In the genomic region with DNA sequence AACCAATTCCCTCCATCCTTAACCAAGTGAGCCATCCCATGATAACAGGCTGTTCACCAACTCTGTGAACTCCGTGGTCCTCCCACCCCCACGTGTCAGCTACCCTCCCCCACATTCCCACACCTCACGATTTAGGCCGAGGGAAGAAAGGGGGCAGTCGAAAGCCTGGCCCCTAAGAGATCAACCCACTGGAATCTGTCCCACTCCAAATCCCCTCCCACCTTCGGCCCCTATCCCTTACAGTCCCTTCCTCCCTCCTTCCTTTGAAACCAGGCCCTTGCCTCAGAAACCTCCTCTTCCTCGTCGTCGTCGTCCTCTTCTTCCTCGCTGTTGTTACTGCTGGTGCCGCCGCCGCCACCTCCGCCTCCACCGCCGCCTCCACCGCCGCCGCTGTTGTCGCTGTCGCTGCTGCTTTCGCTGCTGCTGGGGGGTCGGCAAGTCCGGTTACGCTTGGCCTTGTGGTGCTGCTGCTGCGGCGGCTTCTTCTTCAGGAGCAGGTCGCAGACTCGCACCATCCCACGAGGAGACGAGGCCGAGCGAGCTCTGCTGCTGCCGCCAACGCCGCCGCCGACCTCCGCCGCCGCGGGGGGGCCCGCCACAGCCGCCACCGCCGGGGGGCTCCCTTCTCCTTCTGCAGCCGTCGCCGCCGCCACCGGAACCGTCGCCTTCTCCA, we compare ENCODE assay signal across 8 cellular contexts. TPM values are rescaled to one million over a fixed set of nuclear protein-coding genes. Genes with fewer than 3 reads are reported as not detected.
DNase-seq lines count a peak whose midpoint lies in the region; ATAC-seq and TF ChIP-seq lines count a peak whose summit lies in the region.

No MANE protein-coding gene starts in this region.

- peak overlapping the region; percentile 95 for H3K27ac Mint-ChIP-seq in type B pancreatic cell

- H3K27me3 ChIP-seq in SU-DHL-6 (ENCODE audit: low read length): no peaks in the 10 kb centered on the region
- no peaks in the 10 kb centered on the region for H3K27me3 ChIP-seq in ectodermal cell (ENCODE audit: control insufficient read depth, insufficient read depth, low read length, poor library complexity, severe bottlenecking)

- H3K4me3 ChIP-seq in SU-DHL-6 (ENCODE audit: insufficient read depth, low read length, poor library complexity, severe bottlenecking) (peak overlapping the region; percentile 89), ectodermal cell (ENCODE audit: insufficient read depth, low read depth, low read length) (peak overlapping the region; percentile 94), mesodermal cell (ENCODE audit: extremely low read depth, insufficient read depth, low read length, poor library complexity, severe bottlenecking) (peak overlapping the region; percentile 88)

- peaks cover 25% of the 10 kb centered on the region for H3K4me1 Mint-ChIP-seq in type B pancreatic cell (ENCODE audit: unreplicated experiment)

- 0 to 1% methylated on average over 54 of the region's 54 CpGs for whole genome bisulfite sequencing in ectodermal cell, 2 experiments
- 1% methylated on average over 22 to 24 of the region's 54 CpGs for WGBS in mesodermal cell (ENCODE audit: insufficient coverage in 2 of 2), 2 experiments

- peak overlapping the region; percentile 54 for H2AFZ ChIP-seq in SU-DHL-6 (ENCODE audit: low read depth, low read length, severe bottlenecking)

- H3K9me2 ChIP-seq in SU-DHL-6 (replicated peaks; ENCODE audit: insufficient read depth, low read length): no peaks in the 10 kb centered on the region

- H3F3A ChIP-seq in SU-DHL-6 (ENCODE audit: insufficient read depth): no peaks in the 10 kb centered on the region

- no peaks in the 10 kb centered on the region for H3K9me3 ChIP-seq in SU-DHL-6 (ENCODE audit: insufficient read depth, low read length)
- no peaks in the 10 kb centered on the region for H3K9me3 ChIP-seq in ectodermal cell (ENCODE audit: control insufficient read depth, low read length)
- no peaks in the 10 kb centered on the region for H3K9me3 ChIP-seq in mesodermal cell (ENCODE audit: control insufficient read depth, low read length)

- H3K4me1 ChIP-seq in ectodermal cell (ENCODE audit: control insufficient read depth, insufficient read depth, low read length) (no peaks in the 10 kb centered on the region), mesodermal cell (ENCODE audit: control insufficient read depth, insufficient read depth, low read length, poor library complexity, severe bottlenecking) (peaks cover 6% of the 10 kb centered on the region)

- TF ChIP-seq CTCF in SU-DHL-6 (IDR thresholded peaks at IDR 0.05; ENCODE audit: insufficient read depth, low read length, poor library complexity, severe bottlenecking) (no peak), type B pancreatic cell (conservative IDR thresholded peaks at IDR 0.05) (no peak)

- H3K9ac ChIP-seq in SU-DHL-6 (ENCODE audit: low read length): peak overlapping the region; percentile 82

- peak overlapping the region; percentile 98 for H3K4me3 Mint-ChIP-seq in type B pancreatic cell

- ATAC-seq in GM19351 (IDR thresholded peaks at IDR 0.05; ENCODE audit: unreplicated experiment) (peak; percentile 25), HG03342 (IDR thresholded peaks at IDR 0.05; ENCODE audit: unreplicated experiment) (peak; percentile 24)

- peaks cover 65% of the 10 kb centered on the region for H3K79me2 ChIP-seq in SU-DHL-6 (ENCODE audit: insufficient read depth, low read length)

- peak; percentile 23 for DNase-seq in NCI-H2196 treated with DMSO at 0.1 percent for 48 hours (lab: John Stamatoyannopoulos, UW; ENCODE audit: unreplicated experiment)
- DNase-seq in NCI-H2196 (lab: John Stamatoyannopoulos, UW; ENCODE audit: unreplicated experiment): no peak
- no peak for DNase-seq in type B pancreatic cell (ENCODE audit: extremely low spot score, unreplicated experiment)

- peaks cover 12% of the 10 kb centered on the region for H3K36me3 Mint-ChIP-seq in type B pancreatic cell

- no peaks in the 10 kb centered on the region for H3K27me3 Mint-ChIP-seq in type B pancreatic cell

- H3K36me3 ChIP-seq in SU-DHL-6 (ENCODE audit: low read length) (peaks cover 5% of the 10 kb centered on the region; the same call in 1 of the 2 replicates), ectodermal cell (ENCODE audit: control insufficient read depth, insufficient read depth, low read length) (no peaks in the 10 kb centered on the region), mesodermal cell (ENCODE audit: control insufficient read depth, insufficient read depth, low read length) (peaks cover 19% of the 10 kb centered on the region)

- H3K9me3 Mint-ChIP-seq in type B pancreatic cell: no peaks in the 10 kb centered on the region

- peak overlapping the region; percentile 79 for H3K4me2 ChIP-seq in SU-DHL-6 (ENCODE audit: low read depth, low read length, poor library complexity, severe bottlenecking)

- H3K27ac ChIP-seq in SU-DHL-6 (ENCODE audit: low read depth, low read length): peak overlapping the region; percentile 69
- peak overlapping the region; percentile 96 for H3K27ac ChIP-seq in ectodermal cell (ENCODE audit: insufficient read depth, low read depth, low read length, poor library complexity, severe bottlenecking)
- H3K27ac ChIP-seq in mesodermal cell (ENCODE audit: low read depth, low read length, severe bottlenecking): peak overlapping the region; percentile 98

- H4K20me1 ChIP-seq in SU-DHL-6 (ENCODE audit: low read depth, low read length): peaks cover 18% of the 10 kb centered on the region

RNA-seq across cellular contexts. Expression of gene ANKRD17, which starts 0.5 kb away (rescaled TPM):
- 61.2 TPM for polyA plus RNA-seq in ectodermal cell (2013, experiment 1 of 4)
- polyA plus RNA-seq in ectodermal cell (2013, experiment 2 of 4): 70.5 TPM
- polyA plus RNA-seq in ectodermal cell (2013, experiment 3 of 4): 44.5 TPM
- polyA plus RNA-seq in ectodermal cell (2013, experiment 4 of 4): 52.0 TPM
- polyA plus RNA-seq in mesodermal cell (2013, experiment 1 of 2): 47.2 TPM
- 46.9 TPM for polyA plus RNA-seq in mesodermal cell (2013, experiment 2 of 2)
- 76.5 and 77.7 TPM in 2 replicates for total RNA-seq in type B pancreatic cell (ENCODE audit: low replicate concordance)
